Comparison of ENCODE assay signal across 16 cellular contexts in the genomic region with DNA sequence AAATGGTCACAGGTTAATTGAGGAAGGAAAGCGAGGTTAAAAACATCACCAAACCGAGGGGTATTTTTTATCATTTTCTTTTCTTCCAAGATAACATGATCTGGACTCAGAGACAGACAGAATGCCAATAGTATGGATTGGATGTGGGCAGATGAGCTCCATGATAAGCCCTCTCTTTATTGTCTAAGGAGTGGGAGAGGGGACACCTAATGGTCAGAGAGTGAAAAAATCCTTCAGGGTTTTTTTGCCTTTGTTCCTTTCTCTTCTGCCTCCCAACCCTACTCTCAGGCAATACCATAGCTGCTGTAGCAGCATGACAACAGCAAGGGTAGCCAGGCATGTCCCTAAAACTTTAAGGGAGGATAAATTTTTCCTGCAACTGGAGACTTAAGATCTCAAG.
DNase-seq lines count a peak whose midpoint lies in the region; ATAC-seq, FAIRE-seq and TF ChIP-seq lines count a peak whose summit lies in the region.
"Had no signal": no experiment of that assay in that cellular context is flagged by ENCODE, and none has a peak within 500 bp of the region (broad histone marks: within the 10 kb centered on the region; RNA-seq: fewer than 3 reads in every experiment).

No MANE protein-coding gene starts in this region.

- H4K20me1 ChIP-seq in H1 (replicated peaks in 1 of 2; ENCODE audit: control insufficient read depth in 1 of 2, insufficient read depth in 2 of 2, low read length in 2 of 2), result no peaks in the 10 kb centered on the region

- POLR2A ChIA-PET in AG04450 (lab: Yijun Ruan, JAX), result no interaction called here
- POLR2A ChIA-PET in H1 (lab: Charles Lee; ENCODE audit: partially characterized antibody), result no interaction called here

- TF ChIP-seq RAD21 in H1 (IDR thresholded peaks at IDR 0.05 in 1 of 2, conservative IDR thresholded peaks at IDR 0.05 in 1 of 2; ENCODE audit: low read depth in 2 of 2, low read length in 2 of 2), result peak; percentile 34 to 52

- H3K79me1 ChIP-seq in H1 (ENCODE audit: low read depth, low read length), result no peaks in the 10 kb centered on the region

- H2AFZ ChIP-seq in H1 (ENCODE audit: low read length), result no peak overlapping the region

- no peak overlapping the region for H3K4me3 ChIP-seq in AG04450 (ENCODE audit: low read depth, low read length)
- H3K4me3 ChIP-seq in GM06990 (replicated peaks; ENCODE audit: low read depth, low read length), result no peak overlapping the region
- H3K4me3 ChIP-seq in H1 (ENCODE audit: extremely low read depth in 1 of 4, insufficient read depth in 2 of 4, low read depth in 3 of 4, low read length in 4 of 4), result no peak overlapping the region
- H3K4me3 ChIP-seq: testis had no signal

- H4K91ac ChIP-seq in H1 (replicated peaks; ENCODE audit: insufficient read length, low read length), result no peak overlapping the region

- H3K36me3 ChIP-seq in GM06990 (ENCODE audit: control insufficient read depth, insufficient read depth, low read length) (no peaks in the 10 kb centered on the region), H1 (ENCODE audit: control insufficient read depth in 2 of 4, insufficient read depth in 4 of 4, low read length in 3 of 4) (no peaks in the 10 kb centered on the region)

- H3K4me1 ChIP-seq in H1 (replicated peaks in 1 of 4; ENCODE audit: control insufficient read depth in 3 of 4, insufficient read depth in 4 of 4, low read length in 3 of 4), result no peaks in the 10 kb centered on the region
- H3K4me1 ChIP-seq: testis had no signal

- no peak overlapping the region for H2BK12ac ChIP-seq in H1 (ENCODE audit: low read depth, low read length)

- peak; percentile 32 for FAIRE-seq in H1 (lab: Jason Lieb, UNC)
- FAIRE-seq: TTC549 had no signal

- TF ChIP-seq POLR2A in H1 (IDR thresholded peaks at IDR 0.05; ENCODE audit: control extremely low read depth in 1 of 2, low read depth in 2 of 2, low read length in 2 of 2), result no peak

- 80% methylated on average over 2 of the region's 2 CpGs; no CpG with 5 or more reads in 1 of the 2 experiments for WGBS in H1 (ENCODE audit: extremely low coverage in 1 of 2, insufficient coverage in 1 of 2, insufficient read length in 1 of 2, insufficient replicate concordance in 2 of 2, low coverage in 1 of 2, low lambda C conversion rate in 2 of 2, missing lambda C conversion rate in 1 of 2), 2 experiments

- H4K8ac ChIP-seq in H1 (ENCODE audit: extremely low read depth, insufficient read depth, low read length), result no peak overlapping the region

- H4K5ac ChIP-seq in H1 (ENCODE audit: insufficient read length, low read depth, low read length), result no peak overlapping the region

- H3K23ac ChIP-seq in H1 (ENCODE audit: insufficient read length), result no peak overlapping the region

- TF ChIP-seq EP300 in H1 (IDR thresholded peaks at IDR 0.05; ENCODE audit: borderline replicate concordance in 1 of 2, low read depth in 2 of 2, low read length in 2 of 2), result no peak

- TF ChIP-seq CTCF in AG04450 (IDR thresholded peaks at IDR 0.05; ENCODE audit: low read depth, low read length) (peak; percentile 25; the same call in 1 of the 2 replicates), GM06990 (IDR thresholded peaks at IDR 0.05; ENCODE audit: insufficient read depth, low read length, poor library complexity, severe bottlenecking) (peak; percentile 29), H1 (IDR thresholded peaks at IDR 0.05; ENCODE audit: control extremely low read depth in 1 of 3, insufficient read depth in 1 of 3, low read depth in 1 of 3, low read length in 3 of 3) (peak in 1 of 3 experiments; percentile 6; a peak in 1 of 4 replicates)

- no peak for ATAC-seq in GM18867 (IDR thresholded peaks at IDR 0.05; ENCODE audit: unreplicated experiment)
- ATAC-seq: activated CD8-positive, alpha-beta T cell treated with anti-CD3 and anti-CD28 coated beads for 36 hours had no signal

- no peak overlapping the region for H3K56ac ChIP-seq in H1 (replicated peaks; ENCODE audit: insufficient read length, low read depth, low read length)

- CTCF ChIA-PET in AG04450 (lab: Charles Lee), result interaction anchor here (1.4 to 1.7 kb wide), 2 partner anchors 321 to 404 kb away, joined by 3 to 5 read pairs; no protein-coding TSS in a partner anchor
- CTCF ChIA-PET in H1 (lab: Charles Lee; ENCODE audit: partially characterized antibody), result interaction anchor here (0.6 to 2.4 kb wide), 4 partner anchors 17 to 314 kb away, joined by 3 to 9 read pairs (median 4); no protein-coding TSS in a partner anchor

- no peak overlapping the region for H2BK20ac ChIP-seq in H1 (ENCODE audit: low read length)

- no peaks in the 10 kb centered on the region for H3K79me2 ChIP-seq in H1 (ENCODE audit: control insufficient read depth in 1 of 2, insufficient read depth in 2 of 2, low read length in 2 of 2)

- H3K9me3 ChIP-seq in AG04450 (ENCODE audit: control insufficient read depth, insufficient read depth, low read length), result no peaks in the 10 kb centered on the region
- H3K9me3 ChIP-seq in H1 (ENCODE audit: insufficient read depth in 2 of 2, low read depth in 1 of 2, low read length in 1 of 2), result no peaks in the 10 kb centered on the region
- H3K9me3 ChIP-seq: testis had no signal

- H3K27me3 ChIP-seq in AG04450 (ENCODE audit: control insufficient read depth, insufficient read depth, low read length), result no peaks in the 10 kb centered on the region
- no peaks in the 10 kb centered on the region for H3K27me3 ChIP-seq in GM06990 (replicated peaks; ENCODE audit: control insufficient read depth, insufficient read depth, low read length)
- H3K27me3 ChIP-seq in H1 (replicated peaks in 1 of 4; ENCODE audit: control insufficient read depth in 3 of 4, extremely low read depth in 1 of 4, insufficient read depth in 3 of 4, low read length in 3 of 4), result no peaks in the 10 kb centered on the region
- H3K27me3 ChIP-seq: testis had no signal

- H2AK5ac ChIP-seq in H1 (ENCODE audit: low read depth, low read length), result no peak overlapping the region

- no peaks in the 10 kb centered on the region for H3K23me2 ChIP-seq in H1 (ENCODE audit: low read depth, low read length)

- no peak overlapping the region for H3K9ac ChIP-seq in H1 (replicated peaks in 1 of 4; ENCODE audit: extremely low read depth in 1 of 4, low read depth in 3 of 4, low read length in 3 of 4)

- no peak overlapping the region for H3K4me2 ChIP-seq in H1 (ENCODE audit: insufficient read depth in 1 of 2, low read depth in 2 of 2, low read length in 2 of 2)

- no peak overlapping the region for H3K14ac ChIP-seq in H1 (ENCODE audit: insufficient read length)

- DNase-seq in AG04450 (ENCODE audit: low read depth, low spot score) (no peak), GM06990 (ENCODE audit: extremely low read depth, insufficient read length) (no peak), NAMALWA (ENCODE audit: low spot score) (peak; percentile 9), H1 (ENCODE audit: low read depth in 1 of 2, low spot score in 2 of 2) (no peak), 8988T (no peak), NCI-H524 treated with DMSO at 0.1 percent for 48 hours (lab: John Stamatoyannopoulos, UW) (no peak)
- no peak for DNase-seq in activated CD4-positive, CD25-positive, alpha-beta regulatory T cell treated with anti-CD3 and anti-CD28 coated beads, Interleukin-2, amount 50 U/mL, for 72 hours
- DNase-seq: activated CD8-positive, alpha-beta T cell treated with anti-CD3 and anti-CD28 coated beads for 36 hours; CD4-positive, CD25-positive, alpha-beta regulatory T cell; hippocampal formation; naive B cell; NCI-H1417 treated with DMSO at 0.1 percent for 48 hours; SHP77 treated with DMSO at 0.1 percent for 48 hours; testis had no signal

- H3K4ac ChIP-seq in H1 (replicated peaks; ENCODE audit: insufficient read length, low read depth, low read length), result no peak overlapping the region

- H2BK15ac ChIP-seq in H1 (ENCODE audit: low read length), result no peak overlapping the region

- H3K18ac ChIP-seq in H1 (ENCODE audit: extremely low read depth, low read length), result no peak overlapping the region

- H3K27ac ChIP-seq in AG04450 (ENCODE audit: low read depth, low read length) (no peak overlapping the region), H1 (ENCODE audit: low read depth, low read length) (no peak overlapping the region)
- H3K27ac ChIP-seq: testis had no signal

- no peak overlapping the region for H2BK5ac ChIP-seq in H1 (ENCODE audit: low read depth, low read length)

- H2BK120ac ChIP-seq in H1 (replicated peaks; ENCODE audit: low read depth, low read length), result no peak overlapping the region

TF ChIP-seq in H1, 55 proteins besides CTCF, POLR2A, EP300 and RAD21:
- TF ChIP-seq POU5F1 (IDR thresholded peaks at IDR 0.05; ENCODE audit: low read depth, low read length), result no peak
- no peak for TF ChIP-seq SP1 (IDR thresholded peaks at IDR 0.05; ENCODE audit: low read depth, low read length)
